15 cellular contexts compared by ENCODE assay signal in genomic region chr5:101424530-101425175, GRCh38.
DNase-seq lines count a peak whose midpoint lies in the region; ATAC-seq, FAIRE-seq and TF ChIP-seq lines count a peak whose summit lies in the region.
"Had no signal": no experiment of that assay in that cellular context is flagged by ENCODE, and none has a peak within 500 bp of the region (broad histone marks: within the 10 kb centered on the region; RNA-seq: fewer than 3 reads in every experiment).

No MANE protein-coding gene starts in this region.

- H3K4me3 ChIP-seq in SK-N-SH (ENCODE audit: low read depth in 2 of 2, low read length in 1 of 2) (no peak overlapping the region), astrocyte (ENCODE audit: insufficient read depth, low read depth, low read length) (no peak overlapping the region), left lung (no peak overlapping the region)
- H3K4me3 ChIP-seq: adrenal gland, K562, ovary, uterus had no signal

- H3K9ac ChIP-seq in SK-N-SH (no peak overlapping the region), astrocyte (ENCODE audit: low read length) (peak overlapping the region; percentile 54)

- peaks cover 15% of the 10 kb centered on the region for H3K4me1 Mint-ChIP-seq in astrocyte (ENCODE audit: low read depth, unreplicated experiment)
- H3K4me1 Mint-ChIP-seq: B cell, H9 had no signal

- H3K36me3 ChIP-seq in SK-N-SH (replicated peaks in 1 of 2; ENCODE audit: control insufficient read depth in 1 of 2, insufficient read depth in 2 of 2, low read length in 1 of 2) (no peaks in the 10 kb centered on the region), astrocyte (ENCODE audit: insufficient read depth, low read length) (no peaks in the 10 kb centered on the region), left lung (no peaks in the 10 kb centered on the region)
- H3K36me3 ChIP-seq: adrenal gland, ovary, uterus had no signal

- CTCF ChIA-PET in SK-N-SH (lab: Yijun Ruan, JAX), result no interaction called here

- H4K20me1 ChIP-seq in SK-N-SH (ENCODE audit: insufficient read depth) (no peaks in the 10 kb centered on the region), astrocyte (ENCODE audit: insufficient read depth, low read length) (no peaks in the 10 kb centered on the region)

- no peak overlapping the region for H3K27ac ChIP-seq in SK-N-SH (ENCODE audit: low read depth in 2 of 2, low read length in 1 of 2)
- H3K27ac ChIP-seq in astrocyte (ENCODE audit: low read depth, low read length), result peak overlapping the region; percentile 65
- peak overlapping the region; percentile 66 to 79 for H3K27ac ChIP-seq in left lung
- H3K27ac ChIP-seq: adrenal gland, ovary, uterus had no signal

- ATAC-seq in SK-N-SH treated with all-trans-retinoic acid at 6 μM for 48 hours, result no peak
- ATAC-seq in left lung, result peak; percentile 87
- ATAC-seq: K562 had no signal

- no peak for TF ChIP-seq CTCF in SK-N-SH (IDR thresholded peaks at IDR 0.05)
- no peak for TF ChIP-seq CTCF in astrocyte (IDR thresholded peaks at IDR 0.05; ENCODE audit: insufficient read depth, low read depth, low read length)
- no peak for TF ChIP-seq CTCF in left lung (IDR thresholded peaks at IDR 0.05)

- H3K27me3 ChIP-seq in SK-N-SH (ENCODE audit: insufficient read depth), result no peaks in the 10 kb centered on the region
- no peaks in the 10 kb centered on the region for H3K27me3 ChIP-seq in astrocyte (ENCODE audit: insufficient read depth, low read length)
- no peaks in the 10 kb centered on the region for H3K27me3 ChIP-seq in left lung
- H3K27me3 ChIP-seq: adrenal gland, ovary, uterus had no signal

- H3K9me2 ChIP-seq in SK-N-SH, result no peaks in the 10 kb centered on the region

- no peaks in the 10 kb centered on the region for H3K4me1 ChIP-seq in SK-N-SH (ENCODE audit: control insufficient read depth in 1 of 2, insufficient read depth in 2 of 2, low read depth in 1 of 2, low read length in 1 of 2)
- H3K4me1 ChIP-seq in astrocyte (ENCODE audit: insufficient read depth, low read length), result peaks cover 10% of the 10 kb centered on the region
- peaks cover 7 to 9% of the 10 kb centered on the region in 2 donors for H3K4me1 ChIP-seq in left lung
- H3K4me1 ChIP-seq: adrenal gland, uterus had no signal

- TF ChIP-seq RAD21 in SK-N-SH (IDR thresholded peaks at IDR 0.05; ENCODE audit: low read length), result no peak

- 0% methylated on average over 2 of the region's 2 CpGs for WGBS in SK-N-SH (ENCODE audit: low lambda C conversion rate)

- no peaks in the 10 kb centered on the region for H3K9me3 Mint-ChIP-seq in astrocyte (ENCODE audit: unreplicated experiment)
- H3K9me3 Mint-ChIP-seq: H9 had no signal

- FAIRE-seq in astrocyte (lab: Jason Lieb, UNC), result peak; percentile 47
- FAIRE-seq: K562 had no signal

- H3K9me3 ChIP-seq in SK-N-SH (no peaks in the 10 kb centered on the region), astrocyte (ENCODE audit: insufficient read depth, low read depth, low read length) (no peaks in the 10 kb centered on the region), left lung (no peaks in the 10 kb centered on the region)
- H3K9me3 ChIP-seq: adrenal gland, ovary, uterus had no signal

- H3K4me3 Mint-ChIP-seq in astrocyte (ENCODE audit: unreplicated experiment), result no peak overlapping the region
- H3K4me3 Mint-ChIP-seq: B cell, H9 had no signal

- H2AFZ ChIP-seq in SK-N-SH (ENCODE audit: low read depth) (no peak overlapping the region), astrocyte (ENCODE audit: low read depth, low read length) (no peak overlapping the region)

- intact Hi-C loops in left lung (cut with DNase I), result no loop called here

- no peak for DNase-seq in SK-N-SH
- DNase-seq in astrocyte (ENCODE audit: low read depth), result peak; percentile 95
- no peak for DNase-seq in left lung
- DNase-seq in activated T-cell treated with anti-CD3 and anti-CD28 coated beads, Interleukin-2, amount 50 U/mL, for 1 hour, result no peak
- no peak for DNase-seq in NCI-H82 treated with DMSO at 0.1 percent for 48 hours (lab: John Stamatoyannopoulos, UW; ENCODE audit: unreplicated experiment)
- no peak for DNase-seq in cortex of kidney (lab: John Stamatoyannopoulos, UW)
- DNase-seq in stimulated activated CD4-positive, alpha-beta T cell treated with anti-CD3 and anti-CD28 coated beads, Interleukin-4, amount 100 ng/mL, for 4 hours, result no peak
- DNase-seq: H9, NCI-H526 treated with DMSO at 0.1 percent for 48 hours, ovary, uterus had no signal

- H3K4me2 ChIP-seq in SK-N-SH (no peak overlapping the region), astrocyte (ENCODE audit: low read length) (peak overlapping the region; percentile 64)

- no peaks in the 10 kb centered on the region for H3K79me2 ChIP-seq in SK-N-SH (ENCODE audit: insufficient read depth)
- H3K79me2 ChIP-seq in astrocyte (ENCODE audit: insufficient read depth, low read length), result no peaks in the 10 kb centered on the region

- H3K36me3 Mint-ChIP-seq in astrocyte (ENCODE audit: low read depth, unreplicated experiment), result no peaks in the 10 kb centered on the region

- no peaks in the 10 kb centered on the region for H3F3A ChIP-seq in SK-N-SH (replicated peaks; ENCODE audit: insufficient read depth)

- H3K27ac Mint-ChIP-seq in astrocyte (ENCODE audit: unreplicated experiment), result peak overlapping the region; percentile 81
- H3K27ac Mint-ChIP-seq: B cell, H9 had no signal

- TF ChIP-seq EP300 in SK-N-SH (IDR thresholded peaks at IDR 0.05; ENCODE audit: borderline replicate concordance in 1 of 2, low read depth in 1 of 2, low read length in 1 of 2), result no peak

- POLR2A ChIA-PET in SK-N-SH (lab: Yijun Ruan, JAX), result no interaction called here

- H3K27me3 Mint-ChIP-seq in astrocyte (ENCODE audit: low read depth, unreplicated experiment), result no peaks in the 10 kb centered on the region
- H3K27me3 Mint-ChIP-seq: B cell had no signal

TF ChIP-seq in SK-N-SH treated with all-trans-retinoic acid at 6 μM for 48 hours, 23 proteins besides CTCF, POLR2A, EP300 and RAD21:
- TF ChIP-seq ISL1 (CRISPR knock-in tag; IDR thresholded peaks at IDR 0.05) (peak; percentile 44), ZNF565 (CRISPR knock-in tag; conservative IDR thresholded peaks at IDR 0.05; ENCODE audit: low read depth) (no peak)
TF ChIP-seq in SK-N-SH treated with all-trans-retinoic acid at 6 μM for 48 hours: peak in this region for 1.

TF ChIP-seq in SK-N-SH, 30 proteins besides CTCF, POLR2A, EP300 and RAD21:
- TF ChIP-seq RXRA (IDR thresholded peaks at IDR 0.05; ENCODE audit: borderline replicate concordance, low read depth) (no peak), FOXJ3 (CRISPR knock-in tag; IDR thresholded peaks at IDR 0.05) (no peak), RCOR1 (IDR thresholded peaks at IDR 0.05; ENCODE audit: low read length) (no peak), ELF1 (IDR thresholded peaks at IDR 0.05) (no peak), TAF1 (IDR thresholded peaks at IDR 0.05; ENCODE audit: borderline replicate concordance, low read depth, low read length) (no peak), IRF3 (IDR thresholded peaks at IDR 0.05; ENCODE audit: low read depth, low read length) (no peak)

Comparison
In these comparisons a context has a peak if more than half of its experiments do, and no peak if none do; other contexts are left out.
1. H3K27ac ChIP-seq: peak in astrocyte (single experiment) and left lung (2 of 2); none in SK-N-SH (0 of 2).